In genomic region chr1:15940110-15941043, GRCh38 we compare ENCODE assay signal across 16 cellular contexts. TPM values are rescaled to one million over a fixed set of nuclear protein-coding genes. Genes with fewer than 3 reads are reported as not detected.
DNase-seq lines count a peak whose midpoint lies in the region; ATAC-seq and TF ChIP-seq lines count a peak whose summit lies in the region.
"Had no signal": no experiment of that assay in that cellular context is flagged by ENCODE, and none has a peak within 500 bp of the region (broad histone marks: within the 10 kb centered on the region; RNA-seq: fewer than 3 reads in every experiment).

No MANE protein-coding gene starts in this region.

- no peak for ATAC-seq in activated CD4-positive, CD25-positive, alpha-beta regulatory T cell treated with anti-CD3 and anti-CD28 coated beads, Interleukin-2, amount 50 U/mL, for 24 hours
- no peak for ATAC-seq in HG02763 (IDR thresholded peaks at IDR 0.05; ENCODE audit: unreplicated experiment)

- H3K27me3 Mint-ChIP-seq in chondrocyte (ENCODE audit: low read depth): no peaks in the 10 kb centered on the region

- TF ChIP-seq CTCF in RWPE1 (conservative IDR thresholded peaks at IDR 0.05; ENCODE audit: low read depth) (no peak), chondrocyte (IDR thresholded peaks at IDR 0.05) (no peak), smooth muscle cell (IDR thresholded peaks at IDR 0.05; ENCODE audit: borderline replicate concordance, insufficient read depth, poor library complexity, severe bottlenecking) (no peak)

- POLR2A ChIA-PET in RWPE1 (lab: Yijun Ruan, JAX; ENCODE audit: low non-redundant PET): no interaction called here

- no peak overlapping the region for H3K4me2 ChIP-seq in smooth muscle cell

- no peaks in the 10 kb centered on the region for H3K9me3 Mint-ChIP-seq in chondrocyte (ENCODE audit: low read depth)

- H3K36me3 Mint-ChIP-seq in chondrocyte (ENCODE audit: low read depth): peaks cover 15% of the 10 kb centered on the region

- no peak overlapping the region for H3K4me3 Mint-ChIP-seq in chondrocyte (ENCODE audit: unreplicated experiment)

- CTCF ChIA-PET in RWPE1 (lab: Yijun Ruan, JAX): no interaction called here

- no peak overlapping the region for H2AFZ ChIP-seq in smooth muscle cell (ENCODE audit: low read depth)
- H2AFZ ChIP-seq: parathyroid adenoma had no signal

- no peaks in the 10 kb centered on the region for H3K4me1 ChIP-seq in smooth muscle cell (ENCODE audit: low read depth)

- H3K36me3 ChIP-seq in smooth muscle cell (ENCODE audit: low read depth): no peaks in the 10 kb centered on the region

- no peaks in the 10 kb centered on the region for H3K79me2 ChIP-seq in smooth muscle cell (ENCODE audit: low read depth)

- no peaks in the 10 kb centered on the region for H3K27me3 ChIP-seq in smooth muscle cell (ENCODE audit: low read depth)
- H3K27me3 ChIP-seq: thyroid gland had no signal

- DNase-seq in activated CD4-positive, CD25-positive, alpha-beta regulatory T cell treated with anti-CD3 and anti-CD28 coated beads, Interleukin-2, amount 50 U/mL, for 72 hours: peak; percentile 21
- no peak for DNase-seq in RWPE1 (ENCODE audit: low spot score)
- no peak for DNase-seq in chondrocyte (ENCODE audit: low spot score)
- DNase-seq in smooth muscle cell (lab: John Stamatoyannopoulos, UW; ENCODE audit: unreplicated experiment): no peak
- no peak for DNase-seq in NCI-H1694 (lab: John Stamatoyannopoulos, UW)
- DNase-seq in stimulated activated CD4-positive, alpha-beta T cell treated with anti-CD3 and anti-CD28 coated beads, Interleukin-4, amount 100 ng/mL, for 24 hours: no peak
- DNase-seq: GDM1; NCI-H1436 treated with DMSO at 0.1 percent for 48 hours; NCI-H446; Right ventricle myocardium superior; stimulated activated CD4-positive, alpha-beta T cell treated with anti-CD3 and anti-CD28 coated beads, Interleukin-2, amount 100 ng/mL, for 48 hours had no signal

- H3K9me3 ChIP-seq in smooth muscle cell (replicated peaks; ENCODE audit: low read depth): no peaks in the 10 kb centered on the region
- H3K9me3 ChIP-seq: thyroid gland had no signal

- H3K4me1 Mint-ChIP-seq in chondrocyte (ENCODE audit: low read depth): peaks cover 27% of the 10 kb centered on the region

- 92% methylated on average over 13 of the region's 13 CpGs for WGBS in smooth muscle cell (ENCODE audit: low lambda C conversion rate)

- H4K20me1 ChIP-seq in smooth muscle cell (ENCODE audit: low read depth): no peaks in the 10 kb centered on the region

- H3K27ac ChIP-seq in RWPE1 (peak overlapping the region; percentile 100), smooth muscle cell (ENCODE audit: low read depth) (peak overlapping the region; percentile 41)

- H3K4me3 ChIP-seq in smooth muscle cell: no peak overlapping the region
- H3K4me3 ChIP-seq: GM12878, thyroid gland had no signal

- H3K27ac Mint-ChIP-seq in chondrocyte (ENCODE audit: unreplicated experiment): peak overlapping the region; percentile 68

- peaks cover 22% of the 10 kb centered on the region for H3F3A ChIP-seq in smooth muscle cell (ENCODE audit: low read depth)

- no peak overlapping the region for H3K9ac ChIP-seq in smooth muscle cell (ENCODE audit: low read depth)
- H3K9ac ChIP-seq: parathyroid adenoma had no signal

RNA-seq across cellular contexts. Expression of gene ZBTB17, which starts 35.5 kb away (rescaled TPM):
- total RNA-seq in chondrocyte (23.9 to 30.8 TPM (median 27.2 TPM) in 3 replicates), smooth muscle cell (19.6 and 29.4 TPM in 2 replicates)
- polyA plus RNA-seq in smooth muscle cell: 42.5 and 43.0 TPM in 2 replicates
